Comparison of ENCODE assay signal across 16 cellular contexts in genomic region chr2:150280255-150280654, GRCh38.
DNase-seq lines count a peak whose midpoint lies in the region; ATAC-seq and TF ChIP-seq lines count a peak whose summit lies in the region.
"Had no signal": no experiment of that assay in that cellular context is flagged by ENCODE, and none has a peak within 500 bp of the region (broad histone marks: within the 10 kb centered on the region; RNA-seq: fewer than 3 reads in every experiment).

No MANE protein-coding gene starts in this region.

- H3K4me3 Mint-ChIP-seq in MCF 10A (ENCODE audit: unreplicated experiment) (no peak overlapping the region), progenitor cell of endocrine pancreas (ENCODE audit: low read depth) (no peak overlapping the region)
- H3K4me3 Mint-ChIP-seq in CD8-positive, alpha-beta memory T cell = no peak overlapping the region

- H3K36me3 ChIP-seq in breast epithelium (no peaks in the 10 kb centered on the region), mesenchymal stem cell (ENCODE audit: control insufficient read depth in 1 of 2, insufficient read depth in 2 of 2, low read depth in 1 of 2, low read length in 2 of 2) (no peaks in the 10 kb centered on the region), aorta (ENCODE audit: control insufficient read depth in 1 of 2, insufficient read depth in 2 of 2, low read length in 1 of 2) (no peaks in the 10 kb centered on the region)
- H3K36me3 ChIP-seq in CD8-positive, alpha-beta memory T cell (ENCODE audit: insufficient read depth, low read length) = no peaks in the 10 kb centered on the region
- H3K36me3 ChIP-seq: cardiac muscle cell, SJCRH30 had no signal

- WGBS in mesenchymal stem cell = 0% methylated on average over 1 of the region's 1 CpG
- 3% methylated on average over 1 of the region's 1 CpG for WGBS in aorta, 2 donors

- H3K4me3 ChIP-seq in breast epithelium (no peak overlapping the region), epithelial cell of esophagus (ENCODE audit: low read length) (no peak overlapping the region), mesenchymal stem cell (ENCODE audit: insufficient read depth in 1 of 2, low read depth in 1 of 2, low read length in 2 of 2) (no peak overlapping the region), aorta (ENCODE audit: low read length in 2 of 2) (no peak overlapping the region)
- no peak overlapping the region for H3K4me3 ChIP-seq in CD8-positive, alpha-beta memory T cell (ENCODE audit: low read length)
- H3K4me3 ChIP-seq: cardiac muscle cell, SJCRH30 had no signal

- peak overlapping the region; percentile 28 for H3K27ac Mint-ChIP-seq in MCF 10A (ENCODE audit: low read depth, unreplicated experiment)
- no peak overlapping the region for H3K27ac Mint-ChIP-seq in CD8-positive, alpha-beta memory T cell
- H3K27ac Mint-ChIP-seq in progenitor cell of endocrine pancreas = no peak overlapping the region

- no peak overlapping the region for H3K4ac ChIP-seq in mesenchymal stem cell (ENCODE audit: low read depth in 1 of 2, low read length in 2 of 2)

- H3K9me3 ChIP-seq in breast epithelium (no peaks in the 10 kb centered on the region), mesenchymal stem cell (ENCODE audit: control insufficient read depth, low read length) (peaks cover 19% of the 10 kb centered on the region), aorta (ENCODE audit: control insufficient read depth, low read length) (peaks cover 5% of the 10 kb centered on the region)
- H3K9me3 ChIP-seq in CD8-positive, alpha-beta memory T cell (ENCODE audit: low read length) = no peaks in the 10 kb centered on the region
- H3K9me3 ChIP-seq: SJCRH30 had no signal

- H2BK15ac ChIP-seq in mesenchymal stem cell (ENCODE audit: low read depth, poor library complexity, severe bottlenecking) = no peak overlapping the region

- H3K14ac ChIP-seq in mesenchymal stem cell (ENCODE audit: low read length in 2 of 2) = no peak overlapping the region

- no TSS peak for BruUV-seq in MCF 10A (replicated peaks; lab: Mats Ljungman, UMichigan)

- no peaks in the 10 kb centered on the region for H3K4me1 ChIP-seq in breast epithelium
- H3K4me1 ChIP-seq in mesenchymal stem cell (ENCODE audit: control insufficient read depth, insufficient read depth, low read depth, low read length) = no peaks in the 10 kb centered on the region
- no peaks in the 10 kb centered on the region for H3K4me1 ChIP-seq in aorta (ENCODE audit: control insufficient read depth in 1 of 2, insufficient read depth in 2 of 2, low read length in 2 of 2)
- no peaks in the 10 kb centered on the region for H3K4me1 ChIP-seq in CD8-positive, alpha-beta memory T cell (ENCODE audit: insufficient read depth, low read length)
- H3K4me1 ChIP-seq: SJCRH30 had no signal

- no peaks in the 10 kb centered on the region for H3K27me3 Mint-ChIP-seq in MCF 10A (ENCODE audit: insufficient read depth, unreplicated experiment)
- no peaks in the 10 kb centered on the region for H3K27me3 Mint-ChIP-seq in CD8-positive, alpha-beta memory T cell
- no peaks in the 10 kb centered on the region for H3K27me3 Mint-ChIP-seq in progenitor cell of endocrine pancreas

- peak overlapping the region; percentile 63 for H3K9ac ChIP-seq in mesenchymal stem cell (ENCODE audit: low read length)

- no peak overlapping the region for H4K91ac ChIP-seq in mesenchymal stem cell (ENCODE audit: low read length)

- TF ChIP-seq CTCF in MCF 10A (IDR thresholded peaks at IDR 0.05; ENCODE audit: unreplicated experiment) = no peak
- no peak for TF ChIP-seq CTCF in breast epithelium (IDR thresholded peaks at IDR 0.05)
- no peak for TF ChIP-seq CTCF in epithelial cell of esophagus (IDR thresholded peaks at IDR 0.05; ENCODE audit: insufficient read depth, low read depth, low read length, missing control alignments)
- no peak for TF ChIP-seq CTCF in progenitor cell of endocrine pancreas (IDR thresholded peaks at IDR 0.05; ENCODE audit: unreplicated experiment)

- no peaks in the 10 kb centered on the region for H3K79me1 ChIP-seq in mesenchymal stem cell (replicated peaks; ENCODE audit: low read length, poor library complexity, severe bottlenecking)

- H3K4me1 Mint-ChIP-seq in MCF 10A (ENCODE audit: insufficient read depth, unreplicated experiment) (peaks cover 4% of the 10 kb centered on the region), progenitor cell of endocrine pancreas (ENCODE audit: low read depth) (no peaks in the 10 kb centered on the region)
- H3K4me1 Mint-ChIP-seq in CD8-positive, alpha-beta memory T cell = no peaks in the 10 kb centered on the region

- H3K4me2 ChIP-seq in mesenchymal stem cell (ENCODE audit: low read length, poor library complexity, severe bottlenecking) = no peak overlapping the region

- H3K9me3 Mint-ChIP-seq in MCF 10A (ENCODE audit: unreplicated experiment) = peaks cover 19% of the 10 kb centered on the region
- H3K9me3 Mint-ChIP-seq in CD8-positive, alpha-beta memory T cell = peaks cover 6 to 19% (median 19%) of the 10 kb centered on the region in 5 donors
- peaks cover 22% of the 10 kb centered on the region for H3K9me3 Mint-ChIP-seq in progenitor cell of endocrine pancreas (ENCODE audit: low read depth)

- intact Hi-C loops in MCF 10A (cut with micrococcal nuclease) = no loop called here
- intact Hi-C loops in breast epithelium (cut with DNase I; ENCODE audit: low total_unique reads) = no loop called here
- intact Hi-C loops in aorta (cut with DNase I) = loop anchor here (10.0 kb wide), 2 partner anchors 205 to 685 kb away; partner anchors contain the start of gene RND3 (in 1 of the 2)

- H2AFZ ChIP-seq in mesenchymal stem cell (ENCODE audit: low read depth, low read length) = no peak overlapping the region

- peak; percentile 88 for ATAC-seq in aorta (ENCODE audit: low FRiP score)

- H3K18ac ChIP-seq in mesenchymal stem cell (ENCODE audit: low read depth in 1 of 2, low read length in 2 of 2) = peak overlapping the region in 1 of 2 experiments; percentile 8

- H3K27ac ChIP-seq in breast epithelium = peak overlapping the region in 1 of 2 donors; percentile 34
- no peak overlapping the region for H3K27ac ChIP-seq in mesenchymal stem cell (ENCODE audit: low read length, poor library complexity, severe bottlenecking)
- no peak overlapping the region for H3K27ac ChIP-seq in aorta (ENCODE audit: low read depth in 1 of 2, low read length in 2 of 2)
- H3K27ac ChIP-seq in CD8-positive, alpha-beta memory T cell (ENCODE audit: low read depth, low read length) = no peak overlapping the region
- H3K27ac ChIP-seq: 22Rv1, cardiac muscle cell, SJCRH30 had no signal

- H2BK12ac ChIP-seq in mesenchymal stem cell (ENCODE audit: low read length in 2 of 2) = no peak overlapping the region

- DNase-seq in MCF 10A (ENCODE audit: unreplicated experiment) (peak; percentile 63), breast epithelium (ENCODE audit: low spot score in 2 of 2) (no peak), epithelial cell of esophagus (ENCODE audit: low read depth) (peak; percentile 84), mesenchymal stem cell (peak; percentile 97), aorta (no peak), GF-D8 (lab: John Stamatoyannopoulos, UW) (no peak), progenitor cell of endocrine pancreas (ENCODE audit: low spot score, unreplicated experiment) (no peak)
- DNase-seq in CD8-positive, alpha-beta memory T cell = no peak
- DNase-seq: activated T-cell treated with anti-CD3 and anti-CD28 coated beads, Interleukin-2, amount 50 U/mL, for 48 hours; DMS79 treated with DMSO at 0.1 percent for 48 hours; NCI-H1092; NCI-H526; nucleus accumbens; SJCRH30 had no signal

- no peak for TF ChIP-seq POLR2A in breast epithelium (IDR thresholded peaks at IDR 0.05)

- H3K27me3 ChIP-seq in breast epithelium (no peaks in the 10 kb centered on the region), mesenchymal stem cell (ENCODE audit: control insufficient read depth in 1 of 2, insufficient read depth in 1 of 2, low read length in 2 of 2) (no peaks in the 10 kb centered on the region), aorta (ENCODE audit: control insufficient read depth in 1 of 2, insufficient read depth in 2 of 2, low read length in 1 of 2) (no peaks in the 10 kb centered on the region)
- H3K27me3 ChIP-seq in CD8-positive, alpha-beta memory T cell (ENCODE audit: insufficient read depth, low read length, poor library complexity, severe bottlenecking) = no peaks in the 10 kb centered on the region
- H3K27me3 ChIP-seq: cardiac muscle cell, SJCRH30 had no signal

- H3K23ac ChIP-seq in mesenchymal stem cell (ENCODE audit: low read length in 2 of 2) = no peak overlapping the region

- POLR2A ChIA-PET in MCF 10A (lab: Yijun Ruan, JAX) = interaction anchor here (0.8 to 1.9 kb wide), 5 partner anchors 9 to 206 kb away, joined by 3 to 8 read pairs (median 4); no protein-coding TSS in a partner anchor
- POLR2A ChIA-PET in CD8-positive, alpha-beta memory T cell (lab: Charles Lee) = no interaction called here

- H3K36me3 Mint-ChIP-seq in MCF 10A (ENCODE audit: insufficient read depth, unreplicated experiment) (no peaks in the 10 kb centered on the region), progenitor cell of endocrine pancreas (ENCODE audit: insufficient read depth) (peaks cover 8% of the 10 kb centered on the region)
- H3K36me3 Mint-ChIP-seq in CD8-positive, alpha-beta memory T cell = no peaks in the 10 kb centered on the region

- CTCF ChIA-PET in MCF 10A (lab: Yijun Ruan, JAX) = interaction anchor here (0.8 to 1.2 kb wide), 2 partner anchors 32 to 958 kb away, joined by 3 read pairs; no protein-coding TSS in a partner anchor
- CTCF ChIA-PET in CD8-positive, alpha-beta memory T cell (lab: Charles Lee) = no interaction called here

- H2BK120ac ChIP-seq in mesenchymal stem cell (ENCODE audit: low read depth, low read length) = no peak overlapping the region

- H2AK5ac ChIP-seq in mesenchymal stem cell (ENCODE audit: low read length, severe bottlenecking) = no peak overlapping the region

- no peak overlapping the region for H2BK5ac ChIP-seq in mesenchymal stem cell (ENCODE audit: low read depth, low read length, poor library complexity, severe bottlenecking)

- H4K8ac ChIP-seq in mesenchymal stem cell (ENCODE audit: low read length) = no peak overlapping the region

Comparison
In these comparisons a context has a peak if more than half of its experiments do, and no peak if none do; other contexts are left out.
1. DNase-seq: peak in MCF 10A (single experiment), epithelial cell of esophagus (single experiment) and mesenchymal stem cell (single experiment); none in breast epithelium (0 of 2), aorta (0 of 2), GF-D8 (single experiment), CD8-positive, alpha-beta memory T cell (0 of 5) and progenitor cell of endocrine pancreas (single experiment).
2. intact Hi-C loops: an anchor here in aorta (10.0 kb wide); none called in MCF 10A and breast epithelium.